In the genomic region with DNA sequence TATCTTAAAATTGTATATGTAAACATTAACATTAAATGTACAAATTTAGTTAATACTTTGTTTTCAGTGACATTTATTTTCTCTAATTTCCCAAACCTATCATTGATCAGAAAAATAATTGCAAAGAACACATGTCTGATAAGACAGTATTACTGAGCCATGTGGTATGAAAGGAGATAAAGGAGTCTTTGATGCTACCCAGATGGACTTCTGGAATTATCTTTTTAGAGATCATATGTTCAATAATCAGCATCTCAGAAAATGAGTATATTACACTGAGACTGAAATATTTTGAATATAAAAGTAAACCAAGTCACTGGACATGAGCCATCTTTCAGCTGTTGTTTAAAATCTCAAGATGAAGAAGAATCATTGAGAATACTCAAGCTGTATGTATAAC, we compare ENCODE assay signal across 26 cellular contexts.
DNase-seq lines count a peak whose midpoint lies in the region; ATAC-seq and TF ChIP-seq lines count a peak whose summit lies in the region.
"Had no signal": no experiment of that assay in that cellular context is flagged by ENCODE, and none has a peak within 500 bp of the region (broad histone marks: within the 10 kb centered on the region; RNA-seq: fewer than 3 reads in every experiment).

No MANE protein-coding gene starts in this region.

- TF ChIP-seq CTCF in MM.1S (IDR thresholded peaks at IDR 0.05; ENCODE audit: low read length) (no peak), coronary artery (IDR thresholded peaks at IDR 0.05) (no peak), OCI-LY7 (conservative IDR thresholded peaks at IDR 0.05; ENCODE audit: low read length) (no peak)

- intact Hi-C loops in OCI-LY7 (cut with micrococcal nuclease; ENCODE audit: unreplicated experiment) = no loop called here

- H2AFZ ChIP-seq in MM.1S (ENCODE audit: low read length) (peak overlapping the region; percentile 92; the same call in 1 of the 2 replicates), OCI-LY7 (ENCODE audit: low read length) (no peak overlapping the region)

- H3K27ac Mint-ChIP-seq in activated naive CD8-positive, alpha-beta T cell = peak overlapping the region; percentile 91
- no peak overlapping the region for H3K27ac Mint-ChIP-seq in activated naive CD8-positive, alpha-beta T cell treated with anti-CD3 and anti-CD28 coated beads, Interleukin-2, amount 50 U/mL, for 24 hours

- H3K9me3 ChIP-seq in MM.1S (replicated peaks; ENCODE audit: insufficient read depth, low read length) = no peaks in the 10 kb centered on the region
- no peaks in the 10 kb centered on the region for H3K9me3 ChIP-seq in OCI-LY7 (ENCODE audit: low read length)
- H3K9me3 ChIP-seq: adrenal gland, BLaER1, left ventricle myocardium inferior, psoas muscle, upper lobe of right lung had no signal

- H3K9me3 Mint-ChIP-seq in activated naive CD8-positive, alpha-beta T cell (ENCODE audit: low read depth) = no peaks in the 10 kb centered on the region
- peaks cover 3% of the 10 kb centered on the region for H3K9me3 Mint-ChIP-seq in activated naive CD8-positive, alpha-beta T cell treated with anti-CD3 and anti-CD28 coated beads, Interleukin-2, amount 50 U/mL, for 24 hours
- H3K9me3 Mint-ChIP-seq: central memory CD8-positive, alpha-beta T cell had no signal

- H3K36me3 ChIP-seq in MM.1S (replicated peaks; ENCODE audit: insufficient read depth, low read length) (no peaks in the 10 kb centered on the region), OCI-LY7 (ENCODE audit: insufficient read depth, low read length) (no peaks in the 10 kb centered on the region)
- H3K36me3 ChIP-seq: adrenal gland, left ventricle myocardium inferior, upper lobe of right lung had no signal

- H3K9me2 ChIP-seq in MM.1S (replicated peaks; ENCODE audit: insufficient read depth, low read length) (no peaks in the 10 kb centered on the region), OCI-LY7 (ENCODE audit: insufficient read depth, low read length) (no peaks in the 10 kb centered on the region)

- H3K36me3 Mint-ChIP-seq in activated naive CD8-positive, alpha-beta T cell = no peaks in the 10 kb centered on the region
- H3K36me3 Mint-ChIP-seq in activated naive CD8-positive, alpha-beta T cell treated with anti-CD3 and anti-CD28 coated beads, Interleukin-2, amount 50 U/mL, for 24 hours (ENCODE audit: low read depth) = no peaks in the 10 kb centered on the region

- no peaks in the 10 kb centered on the region for H3K27me3 ChIP-seq in MM.1S (replicated peaks; ENCODE audit: insufficient read depth, low read length)
- H3K27me3 ChIP-seq: adrenal gland, BLaER1, upper lobe of right lung had no signal

- H3K27ac ChIP-seq in MM.1S (ENCODE audit: low read length) = peak overlapping the region; percentile 86; the same call in 1 of the 2 replicates
- no peak overlapping the region for H3K27ac ChIP-seq in coronary artery
- H3K27ac ChIP-seq in substantia nigra (ENCODE audit: low read depth, low read length, poor library complexity, severe bottlenecking) = peak overlapping the region; percentile 16
- H3K27ac ChIP-seq in OCI-LY7 (ENCODE audit: low read depth, low read length, poor library complexity, severe bottlenecking) = no peak overlapping the region
- H3K27ac ChIP-seq: adrenal gland, BLaER1, left ventricle myocardium inferior, psoas muscle, upper lobe of right lung had no signal

- peaks cover 24% of the 10 kb centered on the region for H3K4me1 Mint-ChIP-seq in activated naive CD8-positive, alpha-beta T cell (ENCODE audit: low read depth)
- peaks cover 21% of the 10 kb centered on the region for H3K4me1 Mint-ChIP-seq in activated naive CD8-positive, alpha-beta T cell treated with anti-CD3 and anti-CD28 coated beads, Interleukin-2, amount 50 U/mL, for 24 hours

- BruUV-seq in OCI-LY7 (replicated peaks; lab: Mats Ljungman, UMichigan) = no TSS peak

- peak overlapping the region; percentile 80 for H3K4me2 ChIP-seq in MM.1S (ENCODE audit: low read depth, low read length)
- no peak overlapping the region for H3K4me2 ChIP-seq in OCI-LY7 (ENCODE audit: low read length)
- H3K4me2 ChIP-seq: BLaER1 had no signal

- no peaks in the 10 kb centered on the region for H3K79me2 ChIP-seq in MM.1S (ENCODE audit: low read length)
- H3K79me2 ChIP-seq in OCI-LY7 (ENCODE audit: insufficient read depth, low read depth, low read length) = no peaks in the 10 kb centered on the region

- no peaks in the 10 kb centered on the region for H4K20me1 ChIP-seq in MM.1S (ENCODE audit: insufficient read depth, low read length)
- no peaks in the 10 kb centered on the region for H4K20me1 ChIP-seq in OCI-LY7 (ENCODE audit: insufficient read depth, low read length)

- no peaks in the 10 kb centered on the region for H3K27me3 Mint-ChIP-seq in activated naive CD8-positive, alpha-beta T cell
- H3K27me3 Mint-ChIP-seq in activated naive CD8-positive, alpha-beta T cell treated with anti-CD3 and anti-CD28 coated beads, Interleukin-2, amount 50 U/mL, for 24 hours = no peaks in the 10 kb centered on the region
- H3K27me3 Mint-ChIP-seq: central memory CD8-positive, alpha-beta T cell had no signal

- 0 out of 2 replicates have a peak overlapping the region, but pooled peaks have one; percentile 57 for H3K9ac ChIP-seq in MM.1S (ENCODE audit: low read length)
- H3K9ac ChIP-seq: BLaER1 had no signal

- 0 out of 2 replicates have a peak overlapping the region, but pooled peaks have one; percentile 49 for H3K4me3 ChIP-seq in MM.1S (ENCODE audit: low read length)
- H3K4me3 ChIP-seq in coronary artery = peak overlapping the region; percentile 54
- no peak overlapping the region for H3K4me3 ChIP-seq in OCI-LY7 (ENCODE audit: low read depth, low read length, poor library complexity, severe bottlenecking)
- H3K4me3 ChIP-seq: adrenal gland, BLaER1, left ventricle myocardium inferior, psoas muscle, upper lobe of right lung had no signal

- POLR2A ChIA-PET in OCI-LY7 (lab: Charles Lee) = interaction anchor here (0.6 kb wide), 1 partner anchor 175 kb away, joined by 3 read pairs; no protein-coding TSS in a partner anchor

- no peak overlapping the region for H3K4me3 Mint-ChIP-seq in activated naive CD8-positive, alpha-beta T cell
- no peak overlapping the region for H3K4me3 Mint-ChIP-seq in activated naive CD8-positive, alpha-beta T cell treated with anti-CD3 and anti-CD28 coated beads, Interleukin-2, amount 50 U/mL, for 24 hours
- H3K4me3 Mint-ChIP-seq: central memory CD8-positive, alpha-beta T cell had no signal

- no peak for ATAC-seq in activated naive CD8-positive, alpha-beta T cell treated with anti-CD3 and anti-CD28 coated beads, Interleukin-2, amount 50 U/mL, for 24 hours
- ATAC-seq in GM21825 (IDR thresholded peaks at IDR 0.05; ENCODE audit: unreplicated experiment) = no peak
- ATAC-seq: esophagus mucosa, psoas muscle, upper lobe of right lung had no signal

- DNase-seq in activated naive CD8-positive, alpha-beta T cell treated with anti-CD3 and anti-CD28 coated beads, Interleukin-2, amount 50 U/mL, for 24 hours = no peak
- DNase-seq in MM.1S (no peak), coronary artery (ENCODE audit: low spot score) (no peak), substantia nigra (lab: John Stamatoyannopoulos, UW) (no peak), occipital lobe (lab: John Stamatoyannopoulos, UW) (no peak), OCI-LY7 (ENCODE audit: low spot score) (no peak)
- DNase-seq: activated CD4-positive, CD25-positive, alpha-beta regulatory T cell treated with anti-CD3 and anti-CD28 coated beads, Interleukin-2, amount 50 U/mL, for 72 hours; activated T-cell treated with anti-CD3 and anti-CD28 coated beads, Interleukin-2, amount 50 U/mL, for 1 hour; adrenal gland; Calu3; dermis blood vessel endothelial cell; DND-41; GF-D8; left ventricle myocardium inferior; NCI-H1105; NCI-H187 treated with DMSO at 0.1 percent for 48 hours; NCI-H2171; NCI-H510A; psoas muscle; stimulated activated CD4-positive, alpha-beta T cell treated with anti-CD3 and anti-CD28 coated beads, Interleukin-4, amount 100 ng/mL, for 4 hours; upper lobe of right lung had no signal

- peaks cover 24% of the 10 kb centered on the region for H3F3A ChIP-seq in MM.1S (ENCODE audit: insufficient read depth, low read length)

- CTCF ChIA-PET in OCI-LY7 (lab: Charles Lee; ENCODE audit: unreplicated experiment) = no interaction called here

- peaks cover 24% of the 10 kb centered on the region for H3K4me1 ChIP-seq in MM.1S (ENCODE audit: low read length)
- no peaks in the 10 kb centered on the region for H3K4me1 ChIP-seq in OCI-LY7 (ENCODE audit: insufficient read depth, low read length, poor library complexity, severe bottlenecking)
- H3K4me1 ChIP-seq: adrenal gland, left ventricle myocardium inferior, psoas muscle, upper lobe of right lung had no signal

Comparison
In these comparisons a context has a peak if more than half of its experiments do, and no peak if none do; other contexts are left out.
1. H3K27ac ChIP-seq: peak in MM.1S (single experiment) and substantia nigra (single experiment); none in coronary artery (0 of 2) and OCI-LY7 (single experiment).